ENCODE assay signal across 10 cellular contexts in the genomic region with DNA sequence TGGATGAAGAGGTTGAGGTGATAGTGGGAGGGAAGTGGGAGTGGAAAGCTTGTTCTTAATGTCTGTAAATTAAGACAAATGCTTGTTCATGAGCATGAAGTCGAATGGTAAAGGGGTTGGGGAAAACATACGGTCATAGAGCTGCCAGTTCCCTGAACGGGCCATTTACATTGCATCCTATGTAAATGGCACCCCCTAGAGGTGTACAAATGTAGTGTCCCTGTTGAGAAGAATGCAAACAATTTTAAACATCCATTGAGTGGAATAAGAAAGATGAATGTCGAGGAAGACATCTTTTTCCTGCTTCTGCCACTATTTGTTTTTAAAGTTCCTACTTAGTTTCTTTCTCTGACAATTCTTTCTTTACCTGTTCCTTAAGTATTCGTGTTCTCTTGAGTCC.
DNase-seq lines count a peak whose midpoint lies in the region; ATAC-seq and TF ChIP-seq lines count a peak whose summit lies in the region.
"Had no signal": no experiment of that assay in that cellular context is flagged by ENCODE, and none has a peak within 500 bp of the region (broad histone marks: within the 10 kb centered on the region; RNA-seq: fewer than 3 reads in every experiment).

No MANE protein-coding gene starts in this region.

- no peak for DNase-seq in activated CD8-positive, alpha-beta T cell treated with anti-CD3 and anti-CD28 coated beads for 36 hours
- no peak for DNase-seq in activated CD8-positive, alpha-beta T cell treated with anti-CD3 and anti-CD28 coated beads, Interleukin-2, amount 10 ng/mL, durations not matched to agents 7 days and 5 days
- DNase-seq in NCI-H2227 treated with DMSO at 0.1 percent for 48 hours (lab: John Stamatoyannopoulos, UW) (peak; percentile 15), endodermal cell (no peak), type B pancreatic cell (ENCODE audit: extremely low spot score, unreplicated experiment) (no peak), omental fat pad (ENCODE audit: low spot score) (no peak)
- no peak for DNase-seq in stimulated activated CD8-positive, alpha-beta memory T cell treated with anti-CD3 and anti-CD28 coated beads, Interleukin-4, amount 100 ng/mL, for 48 hours
- DNase-seq: CD8-positive, alpha-beta memory T cell; NCI-H226 had no signal

- intact Hi-C loops in activated CD8-positive, alpha-beta T cell treated with anti-CD3 and anti-CD28 coated beads for 36 hours (cut with micrococcal nuclease), result no loop called here

- no peak for ATAC-seq in activated CD8-positive, alpha-beta T cell treated with anti-CD3 and anti-CD28 coated beads for 36 hours
- no peak for ATAC-seq in activated CD8-positive, alpha-beta T cell treated with anti-CD3 and anti-CD28 coated beads, Interleukin-2, amount 10 ng/mL, durations not matched to agents 7 days and 5 days
- no peak for ATAC-seq in HG03108 (IDR thresholded peaks at IDR 0.05; ENCODE audit: unreplicated experiment)
- no peak for ATAC-seq in omental fat pad (ENCODE audit: low FRiP score)

- POLR2A ChIA-PET in activated CD8-positive, alpha-beta T cell treated with anti-CD3 and anti-CD28 coated beads for 36 hours (lab: Charles Lee), result no interaction called here
- POLR2A ChIA-PET in activated CD8-positive, alpha-beta T cell treated with anti-CD3 and anti-CD28 coated beads, Interleukin-2, amount 10 ng/mL, durations not matched to agents 7 days and 5 days (lab: Charles Lee), result no interaction called here

- no peaks in the 10 kb centered on the region for H3K9me3 ChIP-seq in endodermal cell (ENCODE audit: control insufficient read depth, low read length)

- H3K9me3 Mint-ChIP-seq in activated CD8-positive, alpha-beta T cell treated with anti-CD3 and anti-CD28 coated beads for 36 hours, result no peaks in the 10 kb centered on the region
- H3K9me3 Mint-ChIP-seq in activated CD8-positive, alpha-beta T cell treated with anti-CD3 and anti-CD28 coated beads, Interleukin-2, amount 10 ng/mL, durations not matched to agents 7 days and 5 days (ENCODE audit: insufficient read depth), result no peaks in the 10 kb centered on the region
- H3K9me3 Mint-ChIP-seq in endodermal cell (no peaks in the 10 kb centered on the region), type B pancreatic cell (no peaks in the 10 kb centered on the region)
- H3K9me3 Mint-ChIP-seq: CD8-positive, alpha-beta memory T cell had no signal

- peak; percentile 59 for TF ChIP-seq CTCF in activated CD8-positive, alpha-beta T cell treated with anti-CD3 and anti-CD28 coated beads for 36 hours (IDR thresholded peaks at IDR 0.05)
- TF ChIP-seq CTCF in endodermal cell (conservative IDR thresholded peaks at IDR 0.05) (peak; percentile 89), type B pancreatic cell (conservative IDR thresholded peaks at IDR 0.05) (peak; percentile 75), omental fat pad (IDR thresholded peaks at IDR 0.05) (no peak)

- CTCF ChIA-PET in activated CD8-positive, alpha-beta T cell treated with anti-CD3 and anti-CD28 coated beads for 36 hours (lab: Charles Lee), result interaction anchor here (0.9 to 1.7 kb wide), 7 partner anchors 9 to 87 kb away, joined by 3 to 11 read pairs (median 3); no protein-coding TSS in a partner anchor
- CTCF ChIA-PET in activated CD8-positive, alpha-beta T cell treated with anti-CD3 and anti-CD28 coated beads, Interleukin-2, amount 10 ng/mL, durations not matched to agents 7 days and 5 days (lab: Charles Lee), result interaction anchor here (0.7 to 1.2 kb wide), 2 partner anchors 13 to 16 kb away, joined by 3 read pairs; no protein-coding TSS in a partner anchor

- peaks cover 7% of the 10 kb centered on the region for H3K4me1 ChIP-seq in endodermal cell (ENCODE audit: control insufficient read depth, insufficient read depth, low read length)

- H3K27ac ChIP-seq in endodermal cell (ENCODE audit: low read depth, low read length), result no peak overlapping the region

- H3K36me3 ChIP-seq in endodermal cell (ENCODE audit: control insufficient read depth, insufficient read depth, low read length), result no peaks in the 10 kb centered on the region

- H3K4me3 ChIP-seq in endodermal cell (ENCODE audit: low read length), result no peak overlapping the region

- H3K27me3 ChIP-seq in endodermal cell (ENCODE audit: control insufficient read depth, insufficient read depth, low read length, poor library complexity, severe bottlenecking), result no peaks in the 10 kb centered on the region

- no peak overlapping the region for H3K27ac Mint-ChIP-seq in activated CD8-positive, alpha-beta T cell treated with anti-CD3 and anti-CD28 coated beads for 36 hours
- H3K27ac Mint-ChIP-seq in activated CD8-positive, alpha-beta T cell treated with anti-CD3 and anti-CD28 coated beads, Interleukin-2, amount 10 ng/mL, durations not matched to agents 7 days and 5 days, result no peak overlapping the region
- H3K27ac Mint-ChIP-seq in endodermal cell, result no peak overlapping the region
- H3K27ac Mint-ChIP-seq in type B pancreatic cell, result no peak overlapping the region
- H3K27ac Mint-ChIP-seq: CD8-positive, alpha-beta memory T cell had no signal

- H3K4me1 Mint-ChIP-seq in activated CD8-positive, alpha-beta T cell treated with anti-CD3 and anti-CD28 coated beads for 36 hours (ENCODE audit: low read depth), result no peaks in the 10 kb centered on the region
- no peaks in the 10 kb centered on the region for H3K4me1 Mint-ChIP-seq in activated CD8-positive, alpha-beta T cell treated with anti-CD3 and anti-CD28 coated beads, Interleukin-2, amount 10 ng/mL, durations not matched to agents 7 days and 5 days (ENCODE audit: low read depth)
- H3K4me1 Mint-ChIP-seq in endodermal cell (peaks cover 23% of the 10 kb centered on the region), type B pancreatic cell (ENCODE audit: unreplicated experiment) (peaks cover 27% of the 10 kb centered on the region)
- H3K4me1 Mint-ChIP-seq: CD8-positive, alpha-beta memory T cell had no signal

- 58 to 67% methylated on average over 5 of the region's 5 CpGs for WGBS in endodermal cell (ENCODE audit: insufficient coverage in 1 of 2, insufficient read length in 1 of 2), 2 experiments

- no peak overlapping the region for H3K4me3 Mint-ChIP-seq in activated CD8-positive, alpha-beta T cell treated with anti-CD3 and anti-CD28 coated beads for 36 hours
- H3K4me3 Mint-ChIP-seq in activated CD8-positive, alpha-beta T cell treated with anti-CD3 and anti-CD28 coated beads, Interleukin-2, amount 10 ng/mL, durations not matched to agents 7 days and 5 days, result no peak overlapping the region
- H3K4me3 Mint-ChIP-seq in endodermal cell, result no peak overlapping the region
- no peak overlapping the region for H3K4me3 Mint-ChIP-seq in type B pancreatic cell
- H3K4me3 Mint-ChIP-seq: CD8-positive, alpha-beta memory T cell had no signal

- H3K36me3 Mint-ChIP-seq in activated CD8-positive, alpha-beta T cell treated with anti-CD3 and anti-CD28 coated beads for 36 hours (ENCODE audit: low read depth), result no peaks in the 10 kb centered on the region
- no peaks in the 10 kb centered on the region for H3K36me3 Mint-ChIP-seq in activated CD8-positive, alpha-beta T cell treated with anti-CD3 and anti-CD28 coated beads, Interleukin-2, amount 10 ng/mL, durations not matched to agents 7 days and 5 days (ENCODE audit: low read depth)
- H3K36me3 Mint-ChIP-seq in endodermal cell (ENCODE audit: low read depth) (no peaks in the 10 kb centered on the region), type B pancreatic cell (no peaks in the 10 kb centered on the region)
- H3K36me3 Mint-ChIP-seq: CD8-positive, alpha-beta memory T cell had no signal

- H3K27me3 Mint-ChIP-seq in activated CD8-positive, alpha-beta T cell treated with anti-CD3 and anti-CD28 coated beads for 36 hours, result peaks cover 10% of the 10 kb centered on the region
- H3K27me3 Mint-ChIP-seq in activated CD8-positive, alpha-beta T cell treated with anti-CD3 and anti-CD28 coated beads, Interleukin-2, amount 10 ng/mL, durations not matched to agents 7 days and 5 days (ENCODE audit: low read depth), result peaks cover 7% of the 10 kb centered on the region
- H3K27me3 Mint-ChIP-seq in endodermal cell (ENCODE audit: insufficient read depth), result no peaks in the 10 kb centered on the region
- peaks cover 24% of the 10 kb centered on the region for H3K27me3 Mint-ChIP-seq in type B pancreatic cell

- no peak overlapping the region for H3K9ac ChIP-seq in endodermal cell (ENCODE audit: extremely low read depth, low read length, poor library complexity, severe bottlenecking)

Comparison
In these comparisons a context has a peak if more than half of its experiments do, and no peak if none do; other contexts are left out.
1. CTCF ChIP-seq: peak in activated CD8-positive, alpha-beta T cell treated with anti-CD3 and anti-CD28 coated beads for 36 hours (single experiment), endodermal cell (single experiment) and type B pancreatic cell (single experiment); none in omental fat pad (0 of 3).